10 cellular contexts compared by ENCODE assay signal in genomic region chr1:115179397-115179835, GRCh38.
DNase-seq lines count a peak whose midpoint lies in the region; ATAC-seq and TF ChIP-seq lines count a peak whose summit lies in the region.
"Had no signal": no experiment of that assay in that cellular context is flagged by ENCODE, and none has a peak within 500 bp of the region (broad histone marks: within the 10 kb centered on the region; RNA-seq: fewer than 3 reads in every experiment).

No MANE protein-coding gene starts in this region.

- no peak overlapping the region for H3K9ac ChIP-seq in endodermal cell (ENCODE audit: extremely low read depth, low read length, poor library complexity, severe bottlenecking)

- H3K4me2 ChIP-seq in PC-9, result peak overlapping the region; percentile 64

- H3K27me3 ChIP-seq in PC-9 (ENCODE audit: insufficient read depth, low read depth), result no peaks in the 10 kb centered on the region
- H3K27me3 ChIP-seq in endodermal cell (ENCODE audit: control insufficient read depth, insufficient read depth, low read length, poor library complexity, severe bottlenecking), result no peaks in the 10 kb centered on the region
- H3K27me3 ChIP-seq: pancreas had no signal

- peaks cover 5% of the 10 kb centered on the region for H3K9me3 Mint-ChIP-seq in endodermal cell
- H3K9me3 Mint-ChIP-seq: activated naive CD4-positive, alpha-beta T cell treated with anti-CD3 and anti-CD28 coated beads, Interleukin-2, amount 10 ng/mL, durations not matched to agents 7 days and 5 days had no signal

- no peaks in the 10 kb centered on the region for H4K20me1 ChIP-seq in PC-9 (ENCODE audit: insufficient read depth)

- H3K4me1 ChIP-seq in PC-9 (replicated peaks; ENCODE audit: insufficient read depth) (peaks cover 57% of the 10 kb centered on the region), endodermal cell (ENCODE audit: control insufficient read depth, insufficient read depth, low read length) (no peaks in the 10 kb centered on the region)
- H3K4me1 ChIP-seq: pancreas had no signal

- intact Hi-C loops in PC-9 (cut with micrococcal nuclease; ENCODE audit: unreplicated experiment), result loop anchor here (1.0 to 5.0 kb wide), 7 partner anchors 11 to 290 kb away; partner anchors contain the start of gene NGF

- H3K27me3 Mint-ChIP-seq in endodermal cell (ENCODE audit: insufficient read depth), result no peaks in the 10 kb centered on the region

- TF ChIP-seq CTCF in PC-9 (conservative IDR thresholded peaks at IDR 0.05) (no peak), omental fat pad (IDR thresholded peaks at IDR 0.05) (no peak), endodermal cell (conservative IDR thresholded peaks at IDR 0.05) (no peak)

- peak overlapping the region; percentile 89 for H3K27ac ChIP-seq in PC-9
- H3K27ac ChIP-seq in endodermal cell (ENCODE audit: low read depth, low read length), result no peak overlapping the region
- H3K27ac ChIP-seq: pancreas had no signal

- no peak overlapping the region for H2AFZ ChIP-seq in PC-9

- H3K4me1 Mint-ChIP-seq in endodermal cell, result no peaks in the 10 kb centered on the region
- H3K4me1 Mint-ChIP-seq: activated naive CD4-positive, alpha-beta T cell treated with anti-CD3 and anti-CD28 coated beads, Interleukin-2, amount 10 ng/mL, durations not matched to agents 7 days and 5 days had no signal

- no peak overlapping the region for H3K4me3 ChIP-seq in PC-9
- H3K4me3 ChIP-seq in endodermal cell (ENCODE audit: low read length), result no peak overlapping the region
- H3K4me3 ChIP-seq: pancreas had no signal

- no peaks in the 10 kb centered on the region for H3K9me2 ChIP-seq in PC-9 (ENCODE audit: insufficient read depth)

- H3K27ac Mint-ChIP-seq in endodermal cell, result no peak overlapping the region
- H3K27ac Mint-ChIP-seq: activated naive CD4-positive, alpha-beta T cell treated with anti-CD3 and anti-CD28 coated beads, Interleukin-2, amount 10 ng/mL, durations not matched to agents 7 days and 5 days had no signal

- POLR2A ChIA-PET in PC-9 (lab: Charles Lee; ENCODE audit: unreplicated experiment), result interaction anchor here (0.5 to 2.6 kb wide), 6 partner anchors 11 to 399 kb away, joined by 3 to 23 read pairs (median 4); no protein-coding TSS in a partner anchor

- H3K4me3 Mint-ChIP-seq in endodermal cell, result no peak overlapping the region
- H3K4me3 Mint-ChIP-seq: activated naive CD4-positive, alpha-beta T cell treated with anti-CD3 and anti-CD28 coated beads, Interleukin-2, amount 10 ng/mL, durations not matched to agents 7 days and 5 days had no signal

- peak; percentile 88 for DNase-seq in GM03348 (ENCODE audit: low spot score)
- peak; percentile 92 to 100 for DNase-seq in PC-9
- peak; percentile 91 to 96 for DNase-seq in erythroblast (lab: John Stamatoyannopoulos, UW)
- no peak for DNase-seq in omental fat pad (ENCODE audit: low spot score)
- DNase-seq in endodermal cell, result no peak
- DNase-seq in superior temporal gyrus (ENCODE audit: extremely low spot score), result no peak
- no peak for DNase-seq in activated naive CD4-positive, alpha-beta T cell treated with anti-CD3 and anti-CD28 coated beads, Interleukin-2, amount 50 U/mL, for 16 hours
- DNase-seq: activated naive CD4-positive, alpha-beta T cell treated with anti-CD3 and anti-CD28 coated beads, Interleukin-2, amount 10 ng/mL, durations not matched to agents 7 days and 5 days; pancreas had no signal

- peaks cover 54% of the 10 kb centered on the region for H3F3A ChIP-seq in PC-9 (ENCODE audit: insufficient read depth, low read depth)

- H3K79me2 ChIP-seq in PC-9 (ENCODE audit: low read depth), result no peaks in the 10 kb centered on the region

- H3K36me3 ChIP-seq in PC-9 (ENCODE audit: low read depth) (no peaks in the 10 kb centered on the region), endodermal cell (ENCODE audit: control insufficient read depth, insufficient read depth, low read length) (no peaks in the 10 kb centered on the region)
- H3K36me3 ChIP-seq: pancreas had no signal

- H3K9me3 ChIP-seq in PC-9 (ENCODE audit: insufficient read depth, low read depth), result no peaks in the 10 kb centered on the region; the same call in 1 of the 2 replicates
- peaks cover 4% of the 10 kb centered on the region for H3K9me3 ChIP-seq in endodermal cell (ENCODE audit: control insufficient read depth, low read length)
- H3K9me3 ChIP-seq: pancreas had no signal

- ATAC-seq in omental fat pad (ENCODE audit: low FRiP score), result peak; percentile 72
- ATAC-seq in HG02571 (IDR thresholded peaks at IDR 0.05; ENCODE audit: unreplicated experiment), result no peak

- no peaks in the 10 kb centered on the region for H3K36me3 Mint-ChIP-seq in endodermal cell (ENCODE audit: low read depth)
- H3K36me3 Mint-ChIP-seq: activated naive CD4-positive, alpha-beta T cell treated with anti-CD3 and anti-CD28 coated beads, Interleukin-2, amount 10 ng/mL, durations not matched to agents 7 days and 5 days had no signal

- 78 to 84% methylated on average over 7 to 10 of the region's 10 CpGs for WGBS in endodermal cell (ENCODE audit: insufficient coverage in 1 of 2, insufficient read length in 1 of 2), 2 experiments

- BruUV-seq in PC-9 (replicated peaks; lab: Mats Ljungman, UMichigan), result no TSS peak

- CTCF ChIA-PET in PC-9 (lab: Charles Lee), result interaction anchor here (0.6 kb wide), 2 partner anchors 11 to 504 kb away, joined by 3 read pairs; no protein-coding TSS in a partner anchor

- no peak for TF ChIP-seq POLR2A in erythroblast (IDR thresholded peaks at IDR 0.05; ENCODE audit: low read length)

Comparison
In these comparisons a context has a peak if more than half of its experiments do, and no peak if none do; other contexts are left out.
1. DNase-seq: peak in GM03348 (single experiment), PC-9 (2 of 2) and erythroblast (2 of 2); none in omental fat pad (single experiment), endodermal cell (single experiment), superior temporal gyrus (single experiment) and activated naive CD4-positive, alpha-beta T cell treated with anti-CD3 and anti-CD28 coated beads, Interleukin-2, amount 50 U/mL, for 16 hours (single experiment).